Comparison of ENCODE assay signal across 1 cellular context in the genomic region with DNA sequence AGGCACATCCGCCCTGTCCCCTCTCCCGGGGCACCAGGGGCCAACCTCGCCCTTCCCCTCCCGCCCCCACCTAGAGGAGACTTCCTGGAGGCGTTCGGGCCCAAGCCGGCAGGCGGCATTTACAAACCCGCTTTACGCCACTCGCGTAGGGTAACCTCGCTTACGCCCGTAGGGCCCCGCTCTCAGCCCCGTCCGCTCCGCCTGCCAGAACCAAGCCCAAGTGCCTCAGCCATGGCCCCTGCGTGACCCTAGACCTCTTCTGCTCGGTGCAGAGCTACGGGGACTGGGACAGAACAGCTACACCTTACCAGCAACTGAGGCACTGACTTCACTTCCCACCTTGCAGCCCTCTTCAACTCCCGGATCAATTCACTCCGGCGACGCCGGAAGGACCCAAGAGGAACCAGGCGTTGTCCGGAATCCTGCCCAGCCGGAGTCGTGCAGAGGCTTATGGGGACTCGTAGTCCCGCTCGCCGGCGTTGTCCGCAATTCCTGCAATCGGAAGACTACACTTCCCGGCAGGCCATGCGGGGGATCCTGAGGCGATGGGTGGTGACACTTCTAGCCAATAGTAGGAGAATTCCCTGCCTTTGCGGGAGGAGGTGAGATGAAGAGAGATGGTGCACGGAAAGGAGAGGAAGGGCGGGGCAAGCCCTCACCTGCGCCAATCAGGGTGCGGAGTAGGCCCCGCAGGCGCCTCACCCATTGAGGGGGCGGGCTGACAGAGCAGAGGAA.
A peak's percentile ranks its signal among the peaks of the same experiment; 100 is the strongest.
TF ChIP-seq lines count a peak whose summit lies in the region.

A gene (minus strand): TSS at position 395 of the 735 bp plus-strand sequence. CDS start 14,735 bp downstream, outside the sequence.

TF ChIP-seq in K562, 482 proteins besides CTCF, POLR2A, EP300 and RAD21 (continued from another document and continues in another):
- TF ChIP-seq, protein P1, sequence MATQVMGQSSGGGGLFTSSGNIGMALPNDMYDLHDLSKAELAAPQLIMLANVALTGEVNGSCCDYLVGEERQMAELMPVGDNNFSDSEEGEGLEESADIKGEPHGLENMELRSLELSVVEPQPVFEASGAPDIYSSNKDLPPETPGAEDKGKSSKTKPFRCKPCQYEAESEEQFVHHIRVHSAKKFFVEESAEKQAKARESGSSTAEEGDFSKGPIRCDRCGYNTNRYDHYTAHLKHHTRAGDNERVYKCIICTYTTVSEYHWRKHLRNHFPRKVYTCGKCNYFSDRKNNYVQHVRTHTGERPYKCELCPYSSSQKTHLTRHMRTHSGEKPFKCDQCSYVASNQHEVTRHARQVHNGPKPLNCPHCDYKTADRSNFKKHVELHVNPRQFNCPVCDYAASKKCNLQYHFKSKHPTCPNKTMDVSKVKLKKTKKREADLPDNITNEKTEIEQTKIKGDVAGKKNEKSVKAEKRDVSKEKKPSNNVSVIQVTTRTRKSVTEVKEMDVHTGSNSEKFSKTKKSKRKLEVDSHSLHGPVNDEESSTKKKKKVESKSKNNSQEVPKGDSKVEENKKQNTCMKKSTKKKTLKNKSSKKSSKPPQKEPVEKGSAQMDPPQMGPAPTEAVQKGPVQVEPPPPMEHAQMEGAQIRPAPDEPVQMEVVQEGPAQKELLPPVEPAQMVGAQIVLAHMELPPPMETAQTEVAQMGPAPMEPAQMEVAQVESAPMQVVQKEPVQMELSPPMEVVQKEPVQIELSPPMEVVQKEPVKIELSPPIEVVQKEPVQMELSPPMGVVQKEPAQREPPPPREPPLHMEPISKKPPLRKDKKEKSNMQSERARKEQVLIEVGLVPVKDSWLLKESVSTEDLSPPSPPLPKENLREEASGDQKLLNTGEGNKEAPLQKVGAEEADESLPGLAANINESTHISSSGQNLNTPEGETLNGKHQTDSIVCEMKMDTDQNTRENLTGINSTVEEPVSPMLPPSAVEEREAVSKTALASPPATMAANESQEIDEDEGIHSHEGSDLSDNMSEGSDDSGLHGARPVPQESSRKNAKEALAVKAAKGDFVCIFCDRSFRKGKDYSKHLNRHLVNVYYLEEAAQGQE (CRISPR knock-in tag; IDR thresholded peaks at IDR 0.05; ENCODE audit: low read depth), result no peak
- TF ChIP-seq, protein P2, sequence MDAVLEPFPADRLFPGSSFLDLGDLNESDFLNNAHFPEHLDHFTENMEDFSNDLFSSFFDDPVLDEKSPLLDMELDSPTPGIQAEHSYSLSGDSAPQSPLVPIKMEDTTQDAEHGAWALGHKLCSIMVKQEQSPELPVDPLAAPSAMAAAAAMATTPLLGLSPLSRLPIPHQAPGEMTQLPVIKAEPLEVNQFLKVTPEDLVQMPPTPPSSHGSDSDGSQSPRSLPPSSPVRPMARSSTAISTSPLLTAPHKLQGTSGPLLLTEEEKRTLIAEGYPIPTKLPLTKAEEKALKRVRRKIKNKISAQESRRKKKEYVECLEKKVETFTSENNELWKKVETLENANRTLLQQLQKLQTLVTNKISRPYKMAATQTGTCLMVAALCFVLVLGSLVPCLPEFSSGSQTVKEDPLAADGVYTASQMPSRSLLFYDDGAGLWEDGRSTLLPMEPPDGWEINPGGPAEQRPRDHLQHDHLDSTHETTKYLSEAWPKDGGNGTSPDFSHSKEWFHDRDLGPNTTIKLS (IDR thresholded peaks at IDR 0.05; ENCODE audit: borderline replicate concordance, low read depth), result peak; percentile 87
- TF ChIP-seq, protein P3, sequence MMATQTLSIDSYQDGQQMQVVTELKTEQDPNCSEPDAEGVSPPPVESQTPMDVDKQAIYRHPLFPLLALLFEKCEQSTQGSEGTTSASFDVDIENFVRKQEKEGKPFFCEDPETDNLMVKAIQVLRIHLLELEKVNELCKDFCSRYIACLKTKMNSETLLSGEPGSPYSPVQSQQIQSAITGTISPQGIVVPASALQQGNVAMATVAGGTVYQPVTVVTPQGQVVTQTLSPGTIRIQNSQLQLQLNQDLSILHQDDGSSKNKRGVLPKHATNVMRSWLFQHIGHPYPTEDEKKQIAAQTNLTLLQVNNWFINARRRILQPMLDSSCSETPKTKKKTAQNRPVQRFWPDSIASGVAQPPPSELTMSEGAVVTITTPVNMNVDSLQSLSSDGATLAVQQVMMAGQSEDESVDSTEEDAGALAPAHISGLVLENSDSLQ (IDR thresholded peaks at IDR 0.05), result peak; percentile 88
- TF ChIP-seq KLF13 (tag; IDR thresholded peaks at IDR 0.05; ENCODE audit: borderline replicate concordance, low read depth) (no peak), ETS2 (tag; IDR thresholded peaks at IDR 0.05; ENCODE audit: borderline replicate concordance, poor library complexity, severe bottlenecking) (no peak), ELF1 (tag; IDR thresholded peaks at IDR 0.05) (peak; percentile 80), NFE2 (IDR thresholded peaks at IDR 0.05; ENCODE audit: low read depth) (peak; percentile 0; the same call in 1 of the 2 replicates), FOXA3 (CRISPR knock-in tag; conservative IDR thresholded peaks at IDR 0.05 in 1 of 2, IDR thresholded peaks at IDR 0.05 in 1 of 2) (peak in 1 of 2 experiments; percentile 68; a peak in 1 of 4 replicates), ZNF263 (CRISPR knock-in tag; IDR thresholded peaks at IDR 0.05; ENCODE audit: borderline replicate concordance) (no peak), RB1 (IDR thresholded peaks at IDR 0.05; ENCODE audit: low read depth) (peak; percentile 47; the same call in 1 of the 2 replicates), ASH1L (IDR thresholded peaks at IDR 0.05; ENCODE audit: borderline replicate concordance, low read depth, partially characterized antibody) (peak; percentile 49), KHSRP (IDR thresholded peaks at IDR 0.05) (no peak), PCBP1 (IDR thresholded peaks at IDR 0.05; ENCODE audit: low read depth, low read length, poor library complexity, severe bottlenecking) (no peak), ZNF586 (CRISPR knock-in tag; conservative IDR thresholded peaks at IDR 0.05) (no peak), JUND (IDR thresholded peaks at IDR 0.05; ENCODE audit: borderline replicate concordance, low read depth, low read length) (peak; percentile 42; the same call in 1 of the 2 replicates), JUND (tag; IDR thresholded peaks at IDR 0.05; ENCODE audit: borderline replicate concordance, low read depth, low read length) (no peak), RCOR1 (IDR thresholded peaks at IDR 0.05; ENCODE audit: borderline replicate concordance in 1 of 2, low read depth in 2 of 2, low read length in 2 of 2) (peak in 1 of 2 experiments; percentile 67; a peak in 2 of 4 replicates), FOSL1 (tag; conservative IDR thresholded peaks at IDR 0.05) (no peak), TBP (optimal IDR thresholded peaks at IDR 0.05; ENCODE audit: low read depth, low read length) (peak; percentile 79), BRCA1 (IDR thresholded peaks at IDR 0.05) (no peak), BRCA1 (CRISPR knock-in tag; IDR thresholded peaks at IDR 0.05) (no peak), ZNF121 (CRISPR knock-in tag; conservative IDR thresholded peaks at IDR 0.05) (no peak), POLR2B (IDR thresholded peaks at IDR 0.05; ENCODE audit: low read depth, partially characterized antibody) (peak; percentile 83), ZNF146 (CRISPR knock-in tag; IDR thresholded peaks at IDR 0.05; ENCODE audit: unreplicated experiment) (no peak), PTRF (tag; IDR thresholded peaks at IDR 0.05) (no peak)
- TF ChIP-seq, protein P4, sequence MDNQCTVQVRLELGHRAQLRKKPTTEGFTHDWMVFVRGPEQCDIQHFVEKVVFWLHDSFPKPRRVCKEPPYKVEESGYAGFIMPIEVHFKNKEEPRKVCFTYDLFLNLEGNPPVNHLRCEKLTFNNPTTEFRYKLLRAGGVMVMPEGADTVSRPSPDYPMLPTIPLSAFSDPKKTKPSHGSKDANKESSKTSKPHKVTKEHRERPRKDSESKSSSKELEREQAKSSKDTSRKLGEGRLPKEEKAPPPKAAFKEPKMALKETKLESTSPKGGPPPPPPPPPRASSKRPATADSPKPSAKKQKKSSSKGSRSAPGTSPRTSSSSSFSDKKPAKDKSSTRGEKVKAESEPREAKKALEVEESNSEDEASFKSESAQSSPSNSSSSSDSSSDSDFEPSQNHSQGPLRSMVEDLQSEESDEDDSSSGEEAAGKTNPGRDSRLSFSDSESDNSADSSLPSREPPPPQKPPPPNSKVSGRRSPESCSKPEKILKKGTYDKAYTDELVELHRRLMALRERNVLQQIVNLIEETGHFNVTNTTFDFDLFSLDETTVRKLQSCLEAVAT (IDR thresholded peaks at IDR 0.05), result peak in 1 of 2 experiments; percentile 97; a peak in 2 of 4 replicates
- TF ChIP-seq, protein P5, sequence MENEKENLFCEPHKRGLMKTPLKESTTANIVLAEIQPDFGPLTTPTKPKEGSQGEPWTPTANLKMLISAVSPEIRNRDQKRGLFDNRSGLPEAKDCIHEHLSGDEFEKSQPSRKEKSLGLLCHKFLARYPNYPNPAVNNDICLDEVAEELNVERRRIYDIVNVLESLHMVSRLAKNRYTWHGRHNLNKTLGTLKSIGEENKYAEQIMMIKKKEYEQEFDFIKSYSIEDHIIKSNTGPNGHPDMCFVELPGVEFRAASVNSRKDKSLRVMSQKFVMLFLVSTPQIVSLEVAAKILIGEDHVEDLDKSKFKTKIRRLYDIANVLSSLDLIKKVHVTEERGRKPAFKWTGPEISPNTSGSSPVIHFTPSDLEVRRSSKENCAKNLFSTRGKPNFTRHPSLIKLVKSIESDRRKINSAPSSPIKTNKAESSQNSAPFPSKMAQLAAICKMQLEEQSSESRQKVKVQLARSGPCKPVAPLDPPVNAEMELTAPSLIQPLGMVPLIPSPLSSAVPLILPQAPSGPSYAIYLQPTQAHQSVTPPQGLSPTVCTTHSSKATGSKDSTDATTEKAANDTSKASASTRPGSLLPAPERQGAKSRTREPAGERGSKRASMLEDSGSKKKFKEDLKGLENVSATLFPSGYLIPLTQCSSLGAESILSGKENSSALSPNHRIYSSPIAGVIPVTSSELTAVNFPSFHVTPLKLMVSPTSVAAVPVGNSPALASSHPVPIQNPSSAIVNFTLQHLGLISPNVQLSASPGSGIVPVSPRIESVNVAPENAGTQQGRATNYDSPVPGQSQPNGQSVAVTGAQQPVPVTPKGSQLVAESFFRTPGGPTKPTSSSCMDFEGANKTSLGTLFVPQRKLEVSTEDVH (IDR thresholded peaks at IDR 0.05; ENCODE audit: low read depth, partially characterized antibody), result peak; percentile 25
- TF ChIP-seq, protein P6, sequence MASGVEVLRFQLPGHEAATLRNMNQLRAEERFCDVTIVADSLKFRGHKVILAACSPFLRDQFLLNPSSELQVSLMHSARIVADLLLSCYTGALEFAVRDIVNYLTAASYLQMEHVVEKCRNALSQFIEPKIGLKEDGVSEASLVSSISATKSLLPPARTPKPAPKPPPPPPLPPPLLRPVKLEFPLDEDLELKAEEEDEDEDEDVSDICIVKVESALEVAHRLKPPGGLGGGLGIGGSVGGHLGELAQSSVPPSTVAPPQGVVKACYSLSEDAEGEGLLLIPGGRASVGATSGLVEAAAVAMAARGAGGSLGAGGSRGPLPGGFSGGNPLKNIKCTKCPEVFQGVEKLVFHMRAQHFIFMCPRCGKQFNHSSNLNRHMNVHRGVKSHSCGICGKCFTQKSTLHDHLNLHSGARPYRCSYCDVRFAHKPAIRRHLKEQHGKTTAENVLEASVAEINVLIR (CRISPR knock-in tag; IDR thresholded peaks at IDR 0.05), result no peak
- TF ChIP-seq, protein P7, sequence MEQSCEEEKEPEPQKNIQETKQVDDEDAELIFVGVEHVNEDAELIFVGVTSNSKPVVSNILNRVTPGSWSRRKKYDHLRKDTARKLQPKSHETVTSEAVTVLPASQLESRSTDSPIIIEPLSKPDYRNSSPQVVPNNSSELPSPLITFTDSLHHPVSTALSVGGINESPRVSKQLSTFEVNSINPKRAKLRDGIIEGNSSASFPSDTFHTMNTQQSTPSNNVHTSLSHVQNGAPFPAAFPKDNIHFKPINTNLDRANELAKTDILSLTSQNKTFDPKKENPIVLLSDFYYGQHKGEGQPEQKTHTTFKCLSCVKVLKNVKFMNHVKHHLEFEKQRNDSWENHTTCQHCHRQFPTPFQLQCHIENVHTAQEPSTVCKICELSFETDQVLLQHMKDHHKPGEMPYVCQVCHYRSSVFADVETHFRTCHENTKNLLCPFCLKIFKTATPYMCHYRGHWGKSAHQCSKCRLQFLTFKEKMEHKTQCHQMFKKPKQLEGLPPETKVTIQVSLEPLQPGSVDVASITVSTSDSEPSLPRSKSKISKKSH (CRISPR knock-in tag; IDR thresholded peaks at IDR 0.05), result no peak
- TF ChIP-seq, protein P8, sequence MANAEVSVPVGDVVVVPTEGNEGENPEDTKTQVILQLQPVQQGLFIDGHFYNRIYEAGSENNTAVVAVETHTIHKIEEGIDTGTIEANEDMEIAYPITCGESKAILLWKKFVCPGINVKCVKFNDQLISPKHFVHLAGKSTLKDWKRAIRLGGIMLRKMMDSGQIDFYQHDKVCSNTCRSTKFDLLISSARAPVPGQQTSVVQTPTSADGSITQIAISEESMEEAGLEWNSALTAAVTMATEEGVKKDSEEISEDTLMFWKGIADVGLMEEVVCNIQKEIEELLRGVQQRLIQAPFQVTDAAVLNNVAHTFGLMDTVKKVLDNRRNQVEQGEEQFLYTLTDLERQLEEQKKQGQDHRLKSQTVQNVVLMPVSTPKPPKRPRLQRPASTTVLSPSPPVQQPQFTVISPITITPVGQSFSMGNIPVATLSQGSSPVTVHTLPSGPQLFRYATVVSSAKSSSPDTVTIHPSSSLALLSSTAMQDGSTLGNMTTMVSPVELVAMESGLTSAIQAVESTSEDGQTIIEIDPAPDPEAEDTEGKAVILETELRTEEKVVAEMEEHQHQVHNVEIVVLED (CRISPR knock-in tag; IDR thresholded peaks at IDR 0.05), result peak; percentile 14; the same call in 1 of the 2 replicates
- TF ChIP-seq, protein P9, sequence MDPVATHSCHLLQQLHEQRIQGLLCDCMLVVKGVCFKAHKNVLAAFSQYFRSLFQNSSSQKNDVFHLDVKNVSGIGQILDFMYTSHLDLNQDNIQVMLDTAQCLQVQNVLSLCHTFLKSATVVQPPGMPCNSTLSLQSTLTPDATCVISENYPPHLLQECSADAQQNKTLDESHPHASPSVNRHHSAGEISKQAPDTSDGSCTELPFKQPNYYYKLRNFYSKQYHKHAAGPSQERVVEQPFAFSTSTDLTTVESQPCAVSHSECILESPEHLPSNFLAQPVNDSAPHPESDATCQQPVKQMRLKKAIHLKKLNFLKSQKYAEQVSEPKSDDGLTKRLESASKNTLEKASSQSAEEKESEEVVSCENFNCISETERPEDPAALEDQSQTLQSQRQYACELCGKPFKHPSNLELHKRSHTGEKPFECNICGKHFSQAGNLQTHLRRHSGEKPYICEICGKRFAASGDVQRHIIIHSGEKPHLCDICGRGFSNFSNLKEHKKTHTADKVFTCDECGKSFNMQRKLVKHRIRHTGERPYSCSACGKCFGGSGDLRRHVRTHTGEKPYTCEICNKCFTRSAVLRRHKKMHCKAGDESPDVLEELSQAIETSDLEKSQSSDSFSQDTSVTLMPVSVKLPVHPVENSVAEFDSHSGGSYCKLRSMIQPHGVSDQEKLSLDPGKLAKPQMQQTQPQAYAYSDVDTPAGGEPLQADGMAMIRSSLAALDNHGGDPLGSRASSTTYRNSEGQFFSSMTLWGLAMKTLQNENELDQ (CRISPR knock-in tag; IDR thresholded peaks at IDR 0.05; ENCODE audit: borderline replicate concordance), result peak; percentile 61; the same call in 1 of the 2 replicates
- TF ChIP-seq, protein P10, sequence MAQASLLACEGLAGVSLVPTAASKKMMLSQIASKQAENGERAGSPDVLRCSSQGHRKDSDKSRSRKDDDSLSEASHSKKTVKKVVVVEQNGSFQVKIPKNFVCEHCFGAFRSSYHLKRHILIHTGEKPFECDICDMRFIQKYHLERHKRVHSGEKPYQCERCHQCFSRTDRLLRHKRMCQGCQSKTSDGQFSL (CRISPR knock-in tag; IDR thresholded peaks at IDR 0.05), result no peak
- TF ChIP-seq, protein P10 (tag; IDR thresholded peaks at IDR 0.05), result no peak
